ENCODE assay signal across 8 cellular contexts in genomic region chr9:100216178-100216787, GRCh38.
A peak's percentile ranks its signal among the peaks of the same experiment; 100 is the strongest.
DNase-seq lines count a peak whose midpoint lies in the region; ATAC-seq lines count a peak whose summit lies in the region.

No MANE protein-coding gene starts in this region.

- H2BK120ac ChIP-seq in mesenchymal stem cell (ENCODE audit: low read depth, low read length), result no peak overlapping the region

- peak; percentile 63 for ATAC-seq in GM19467 (IDR thresholded peaks at IDR 0.05; ENCODE audit: unreplicated experiment)
- no peak for ATAC-seq in activated CD4-positive, alpha-beta T cell treated with anti-CD3 and anti-CD28 coated beads for 36 hours
- no peak for ATAC-seq in GM18873 (IDR thresholded peaks at IDR 0.05; ENCODE audit: low FRiP score, unreplicated experiment)

- H3K36me3 ChIP-seq in Karpas-422 (ENCODE audit: insufficient read depth, low read length), result no peaks in the 10 kb centered on the region
- H3K36me3 ChIP-seq in mesenchymal stem cell (ENCODE audit: control insufficient read depth in 1 of 2, insufficient read depth in 2 of 2, low read depth in 1 of 2, low read length in 2 of 2), result no peaks in the 10 kb centered on the region

- no peak overlapping the region for H2BK5ac ChIP-seq in mesenchymal stem cell (ENCODE audit: low read depth, low read length, poor library complexity, severe bottlenecking)

- no peak overlapping the region for H3K4ac ChIP-seq in mesenchymal stem cell (ENCODE audit: low read depth in 1 of 2, low read length in 2 of 2)

- no peak overlapping the region for H3K18ac ChIP-seq in mesenchymal stem cell (ENCODE audit: low read depth in 1 of 2, low read length in 2 of 2)

- H4K20me1 ChIP-seq in Karpas-422 (ENCODE audit: insufficient read depth, low read depth, low read length), result no peaks in the 10 kb centered on the region

- H3K23ac ChIP-seq in mesenchymal stem cell (ENCODE audit: low read length in 2 of 2), result no peak overlapping the region

- H3K4me3 Mint-ChIP-seq in activated CD4-positive, alpha-beta T cell treated with anti-CD3 and anti-CD28 coated beads for 36 hours, result no peak overlapping the region

- H3K14ac ChIP-seq in mesenchymal stem cell (ENCODE audit: low read length in 2 of 2), result no peak overlapping the region

- H2AK5ac ChIP-seq in mesenchymal stem cell (ENCODE audit: low read length, severe bottlenecking), result no peak overlapping the region

- POLR2A ChIA-PET in activated CD4-positive, alpha-beta T cell treated with anti-CD3 and anti-CD28 coated beads for 36 hours (lab: Charles Lee), result no interaction called here

- DNase-seq in COLO668 (lab: John Stamatoyannopoulos, UW; ENCODE audit: unreplicated experiment) (peak; percentile 37), Karpas-422 (peak; percentile 90), mesenchymal stem cell (peak; percentile 38)
- DNase-seq in activated CD4-positive, alpha-beta T cell treated with anti-CD3 and anti-CD28 coated beads for 36 hours, result peak; percentile 71
- DNase-seq in effector CD4-positive, alpha-beta T cell, result peak; percentile 43
- peak; percentile 38 for DNase-seq in stimulated activated CD8-positive, alpha-beta memory T cell treated with anti-CD3 and anti-CD28 coated beads, Interleukin-7, amount 100 ng/mL, for 24 hours (ENCODE audit: low read depth)

- no peak overlapping the region for H3K27ac ChIP-seq in Karpas-422 (ENCODE audit: low read length)
- no peak overlapping the region for H3K27ac ChIP-seq in mesenchymal stem cell (ENCODE audit: low read length, poor library complexity, severe bottlenecking)

- H3K27ac Mint-ChIP-seq in activated CD4-positive, alpha-beta T cell treated with anti-CD3 and anti-CD28 coated beads for 36 hours, result no peak overlapping the region

- H3K4me2 ChIP-seq in Karpas-422 (ENCODE audit: low read depth, low read length, poor library complexity, severe bottlenecking), result no peak overlapping the region
- no peak overlapping the region for H3K4me2 ChIP-seq in mesenchymal stem cell (ENCODE audit: low read length, poor library complexity, severe bottlenecking)

- H3K9me2 ChIP-seq in Karpas-422 (replicated peaks; ENCODE audit: insufficient read depth, low read length), result no peaks in the 10 kb centered on the region

- peak overlapping the region; percentile 31 for H4K91ac ChIP-seq in mesenchymal stem cell (ENCODE audit: low read length)

- H3K79me1 ChIP-seq in mesenchymal stem cell (replicated peaks; ENCODE audit: low read length, poor library complexity, severe bottlenecking), result peaks cover 5% of the 10 kb centered on the region

- H2BK15ac ChIP-seq in mesenchymal stem cell (ENCODE audit: low read depth, poor library complexity, severe bottlenecking), result no peak overlapping the region

- CTCF ChIA-PET in activated CD4-positive, alpha-beta T cell treated with anti-CD3 and anti-CD28 coated beads for 36 hours (lab: Charles Lee), result interaction anchor here (0.7 to 1.0 kb wide), 2 partner anchors 193 to 207 kb away, joined by 3 read pairs; no protein-coding TSS in a partner anchor

- H2BK12ac ChIP-seq in mesenchymal stem cell (ENCODE audit: low read length in 2 of 2), result no peak overlapping the region

- H3K79me2 ChIP-seq in Karpas-422 (ENCODE audit: low read length), result no peaks in the 10 kb centered on the region

- peaks cover 3% of the 10 kb centered on the region for H3K4me1 Mint-ChIP-seq in activated CD4-positive, alpha-beta T cell treated with anti-CD3 and anti-CD28 coated beads for 36 hours

- no peaks in the 10 kb centered on the region for H3K9me3 Mint-ChIP-seq in activated CD4-positive, alpha-beta T cell treated with anti-CD3 and anti-CD28 coated beads for 36 hours (ENCODE audit: low read depth)

- peaks cover 12% of the 10 kb centered on the region for H3K4me1 ChIP-seq in Karpas-422 (ENCODE audit: low read length)
- peaks cover 3% of the 10 kb centered on the region for H3K4me1 ChIP-seq in mesenchymal stem cell (ENCODE audit: control insufficient read depth, insufficient read depth, low read depth, low read length)

- 73% methylated on average over 4 of the region's 4 CpGs for WGBS in mesenchymal stem cell

- H2AFZ ChIP-seq in Karpas-422 (ENCODE audit: low read length) (no peak overlapping the region), mesenchymal stem cell (ENCODE audit: low read depth, low read length) (no peak overlapping the region)

- no peaks in the 10 kb centered on the region for H3K27me3 Mint-ChIP-seq in activated CD4-positive, alpha-beta T cell treated with anti-CD3 and anti-CD28 coated beads for 36 hours

- no peak overlapping the region for H4K8ac ChIP-seq in mesenchymal stem cell (ENCODE audit: low read length)

- intact Hi-C loops in activated CD4-positive, alpha-beta T cell treated with anti-CD3 and anti-CD28 coated beads for 36 hours (cut with DNase I, micrococcal nuclease), result loop anchor here (1.0 to 10.0 kb wide), 3 partner anchors 131 to 1051 kb away; no protein-coding TSS in a partner anchor

- H3K9me3 ChIP-seq in Karpas-422 (ENCODE audit: low read length), result no peaks in the 10 kb centered on the region
- H3K9me3 ChIP-seq in mesenchymal stem cell (ENCODE audit: control insufficient read depth, low read length), result no peaks in the 10 kb centered on the region

- H3K27me3 ChIP-seq in Karpas-422 (ENCODE audit: low read length) (no peaks in the 10 kb centered on the region), mesenchymal stem cell (ENCODE audit: control insufficient read depth in 1 of 2, insufficient read depth in 1 of 2, low read length in 2 of 2) (no peaks in the 10 kb centered on the region)

- no peaks in the 10 kb centered on the region for H3K36me3 Mint-ChIP-seq in activated CD4-positive, alpha-beta T cell treated with anti-CD3 and anti-CD28 coated beads for 36 hours (ENCODE audit: low read depth)

- H3K9ac ChIP-seq in Karpas-422 (ENCODE audit: low read length), result no peak overlapping the region
- H3K9ac ChIP-seq in mesenchymal stem cell (ENCODE audit: low read length), result no peak overlapping the region

- no peak overlapping the region for H3K4me3 ChIP-seq in Karpas-422 (ENCODE audit: low read length)
- no peak overlapping the region for H3K4me3 ChIP-seq in mesenchymal stem cell (ENCODE audit: insufficient read depth in 1 of 2, low read depth in 1 of 2, low read length in 2 of 2)

Comparison
In these comparisons a context has a peak if more than half of its experiments do, and no peak if none do; other contexts are left out.
1. DNase-seq: peak in every context shown above with its lines; median percentile 90 in Karpas-422; 71 in activated CD4-positive, alpha-beta T cell treated with anti-CD3 and anti-CD28 coated beads for 36 hours; 43 in effector CD4-positive, alpha-beta T cell; 38 in mesenchymal stem cell; 38 in stimulated activated CD8-positive, alpha-beta memory T cell treated with anti-CD3 and anti-CD28 coated beads, Interleukin-7, amount 100 ng/mL, for 24 hours; 37 in COLO668.